ENCODE assay signal across 9 cellular contexts in genomic region chr9:17802249-17802857, GRCh38.
DNase-seq lines count a peak whose midpoint lies in the region; ATAC-seq and TF ChIP-seq lines count a peak whose summit lies in the region.
"Had no signal": no experiment of that assay in that cellular context is flagged by ENCODE, and none has a peak within 500 bp of the region (broad histone marks: within the 10 kb centered on the region; RNA-seq: fewer than 3 reads in every experiment).

No MANE protein-coding gene starts in this region.

- H4K20me1 ChIP-seq in GM23248 (ENCODE audit: insufficient read depth) (no peaks in the 10 kb centered on the region), hepatocyte (ENCODE audit: insufficient read depth, poor library complexity, severe bottlenecking) (no peaks in the 10 kb centered on the region)

- H3K79me2 ChIP-seq in GM23248 (ENCODE audit: insufficient read depth) = no peaks in the 10 kb centered on the region
- no peaks in the 10 kb centered on the region for H3K79me2 ChIP-seq in hepatocyte

- no peaks in the 10 kb centered on the region for H3F3A ChIP-seq in GM23248 (ENCODE audit: insufficient read depth)

- peak; percentile 12 for DNase-seq in AG08396 (ENCODE audit: low spot score)
- peak; percentile 56 for DNase-seq in GM23248
- peak; percentile 4 for DNase-seq in SW480 (ENCODE audit: low spot score)
- no peak for DNase-seq in hepatocyte (ENCODE audit: low spot score)
- DNase-seq in CD1c-positive myeloid dendritic cell (ENCODE audit: extremely low spot score) = no peak

- H3K9me3 ChIP-seq in GM23248 (ENCODE audit: low read depth) = no peaks in the 10 kb centered on the region
- no peaks in the 10 kb centered on the region for H3K9me3 ChIP-seq in hepatocyte (ENCODE audit: low read depth)

- H3K4me2 ChIP-seq in GM23248 (ENCODE audit: unreplicated experiment) = no peak overlapping the region
- H3K4me2 ChIP-seq in hepatocyte = no peak overlapping the region

- in situ Hi-C loops in GM23248 (cut with MboI) = loop anchor here (25.0 kb wide), 1 partner anchor 635 kb away; no protein-coding TSS in a partner anchor

- H3K36me3 ChIP-seq in GM23248 (ENCODE audit: low read depth) (no peaks in the 10 kb centered on the region), hepatocyte (replicated peaks; ENCODE audit: insufficient read depth, low read depth) (no peaks in the 10 kb centered on the region)

- ATAC-seq in GM19035 (IDR thresholded peaks at IDR 0.05; ENCODE audit: unreplicated experiment) (no peak), GM21737 (IDR thresholded peaks at IDR 0.05; ENCODE audit: unreplicated experiment) (no peak), GM18867 (IDR thresholded peaks at IDR 0.05; ENCODE audit: unreplicated experiment) (no peak)
- ATAC-seq: activated T-helper 17 cell treated with anti-CD3 and anti-CD28 coated beads, Interleukin-2, amount 50 U/mL, for 72 hours had no signal

- no peak overlapping the region for H3K9ac ChIP-seq in GM23248

- H3K4me1 ChIP-seq in GM23248 (ENCODE audit: insufficient read depth) = no peaks in the 10 kb centered on the region
- no peaks in the 10 kb centered on the region for H3K4me1 ChIP-seq in hepatocyte (ENCODE audit: insufficient read depth)

- H2AFZ ChIP-seq in GM23248 = no peak overlapping the region
- H2AFZ ChIP-seq in hepatocyte = no peak overlapping the region

- H3K27ac ChIP-seq in GM23248 = no peak overlapping the region
- H3K27ac ChIP-seq in hepatocyte = no peak overlapping the region

- H3K27me3 ChIP-seq in GM23248 (replicated peaks; ENCODE audit: insufficient read depth) = peaks cover 16% of the 10 kb centered on the region
- H3K27me3 ChIP-seq in hepatocyte = no peaks in the 10 kb centered on the region

- no peaks in the 10 kb centered on the region for H3K9me2 ChIP-seq in GM23248 (ENCODE audit: insufficient read depth)
- H3K9me2 ChIP-seq in hepatocyte (replicated peaks; ENCODE audit: insufficient read depth) = no peaks in the 10 kb centered on the region

- no peak overlapping the region for H3K4me3 ChIP-seq in GM23248
- no peak overlapping the region for H3K4me3 ChIP-seq in hepatocyte

- TF ChIP-seq CTCF in hepatocyte (IDR thresholded peaks at IDR 0.05; ENCODE audit: poor library complexity) = peak; percentile 60

- 15 to 23% methylated on average over 3 of the region's 3 CpGs for WGBS in GM23248 (ENCODE audit: low coverage in 1 of 2, low lambda C conversion rate in 2 of 2, missing lambda C conversion rate in 2 of 2), 2 experiments
- 41% methylated on average over 3 of the region's 3 CpGs for WGBS in hepatocyte (ENCODE audit: low lambda C conversion rate, missing lambda C conversion rate)

Comparison
In these comparisons a context has a peak if more than half of its experiments do, and no peak if none do; other contexts are left out.
1. DNase-seq: peak in AG08396 (single experiment), GM23248 (single experiment) and SW480 (single experiment); none in hepatocyte (single experiment) and CD1c-positive myeloid dendritic cell (single experiment).